ENCODE assay signal across 8 cellular contexts in the genomic region with DNA sequence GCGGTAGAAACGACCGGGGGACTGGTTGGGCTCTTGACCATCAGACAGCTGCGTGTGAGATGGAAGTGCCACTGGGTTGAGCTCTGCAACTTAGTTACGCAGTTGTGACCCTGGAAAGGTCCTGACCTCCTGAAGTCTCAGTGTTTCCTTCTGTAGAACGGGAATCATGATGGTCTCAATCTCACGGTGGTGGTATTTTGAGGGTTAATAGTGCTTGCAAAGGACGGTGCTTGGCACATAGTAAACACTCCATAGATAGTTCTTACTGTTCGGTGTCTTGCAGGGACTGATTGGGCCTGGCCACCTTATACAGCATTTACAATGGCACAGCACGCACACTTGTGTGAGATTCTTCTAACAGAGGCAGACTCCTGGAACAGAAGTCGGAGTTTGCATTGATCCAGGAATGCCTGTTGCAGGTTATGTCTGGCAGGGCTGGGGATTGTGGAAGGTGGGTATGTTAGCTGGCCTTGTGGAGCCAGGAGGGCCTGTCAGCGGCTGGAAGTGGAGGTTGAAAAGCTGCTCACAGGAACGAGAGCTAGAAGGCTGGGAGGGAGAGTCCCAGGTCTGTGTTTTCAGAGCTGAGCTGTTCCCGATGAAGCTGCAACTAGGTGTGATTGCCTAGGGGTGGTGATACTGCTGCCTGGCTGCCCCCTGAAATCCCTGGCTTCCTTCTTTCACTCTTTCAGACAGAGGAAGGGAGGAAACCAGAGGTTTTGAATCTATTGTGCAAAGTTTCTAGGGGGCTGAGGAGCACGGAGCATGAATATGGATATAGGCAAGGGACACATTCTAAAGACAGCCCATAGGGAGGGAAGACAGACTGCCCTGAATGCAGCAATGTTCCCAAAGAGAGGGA. TPM values are rescaled to one million over a fixed set of nuclear protein-coding genes. Genes with fewer than 3 reads are reported as not detected.
DNase-seq lines count a peak whose midpoint lies in the region; TF ChIP-seq lines count a peak whose summit lies in the region.

No MANE protein-coding gene starts in this region.

- H3K4me3 ChIP-seq in HEK293 (ENCODE audit: low read depth, low read length) (peak overlapping the region; percentile 87), SJCRH30 (peak overlapping the region; percentile 91), duodenal mucosa (ENCODE audit: low read depth in 1 of 2, low read length in 2 of 2) (peak overlapping the region; percentile 82 to 92), testis (peak overlapping the region; percentile 96 to 97)

- CTCF ChIA-PET in HEK293 (lab: Yijun Ruan, JAX) = interaction anchor here (0.6 to 1.1 kb wide), 3 partner anchors 10 to 168 kb away, joined by 3 read pairs; no protein-coding TSS in a partner anchor

- intact Hi-C loops in testis (cut with DNase I; ENCODE audit: low total_unique reads) = no loop called here

- TF ChIP-seq POLR2A in testis (IDR thresholded peaks at IDR 0.05) = no peak

- H3K27ac ChIP-seq in HEK293 (ENCODE audit: extremely low read depth, low read depth, low read length) (peak overlapping the region; percentile 95; the same call in 1 of the 2 replicates), SJCRH30 (peak overlapping the region; percentile 85), duodenal mucosa (ENCODE audit: low read depth, low read length) (peak overlapping the region; percentile 93), testis (peak overlapping the region; percentile 71 to 89)

- WGBS in testis, 2 donors = 8% methylated on average over 15 of the region's 15 CpGs

- H3K4me1 ChIP-seq in HEK293 (ENCODE audit: control insufficient read depth, insufficient read depth, low read length) = peaks cover 5% of the 10 kb centered on the region; the same call in 1 of the 2 replicates
- H3K4me1 ChIP-seq in SJCRH30 = 0 out of 2 replicates have a peak, but pooled peaks cover 4% of the 10 kb centered on the region
- peaks cover 36 to 52% of the 10 kb centered on the region in 2 donors for H3K4me1 ChIP-seq in duodenal mucosa (ENCODE audit: control insufficient read depth in 1 of 2, insufficient read depth in 2 of 2, low read length in 2 of 2)
- H3K4me1 ChIP-seq in testis = peaks cover 20% of the 10 kb centered on the region

- H3K9ac ChIP-seq in duodenal mucosa (ENCODE audit: low read depth in 1 of 2, low read length in 2 of 2) = peak overlapping the region; percentile 80 to 89

- no peaks in the 10 kb centered on the region for H3K27me3 ChIP-seq in SJCRH30
- no peaks in the 10 kb centered on the region for H3K27me3 ChIP-seq in duodenal mucosa (ENCODE audit: control insufficient read depth in 1 of 2, insufficient read depth in 2 of 2, low read length in 2 of 2)
- H3K27me3 ChIP-seq in testis = no peaks in the 10 kb centered on the region

- H3K9me3 ChIP-seq in HEK293 (ENCODE audit: control insufficient read depth, insufficient read depth, low read depth, low read length) (no peaks in the 10 kb centered on the region), SJCRH30 (replicated peaks) (no peaks in the 10 kb centered on the region; the same call in 1 of the 2 replicates), duodenal mucosa (ENCODE audit: control insufficient read depth in 1 of 2, low read length in 2 of 2) (no peaks in the 10 kb centered on the region), testis (no peaks in the 10 kb centered on the region)

- DNase-seq in GM03348 (ENCODE audit: low spot score) (peak; percentile 8), SJCRH30 (peak; percentile 19 to 30), medulla oblongata (ENCODE audit: extremely low spot score) (peak; percentile 23), testis (peak; percentile 26), mucosa of gallbladder (ENCODE audit: low spot score) (no peak), OCI-M2 (lab: John Stamatoyannopoulos, UW; ENCODE audit: unreplicated experiment) (no peak)

- H3K36me3 ChIP-seq in HEK293 (ENCODE audit: control insufficient read depth in 2 of 2, insufficient read depth in 1 of 2, low read length in 2 of 2) (no peaks in the 10 kb centered on the region; a peak in 1 of 3 replicates), SJCRH30 (no peaks in the 10 kb centered on the region), duodenal mucosa (ENCODE audit: control insufficient read depth in 1 of 2, insufficient read depth in 2 of 2, low read length in 2 of 2) (no peaks in the 10 kb centered on the region), testis (ENCODE audit: low read depth, missing control alignments) (no peaks in the 10 kb centered on the region)

- TF ChIP-seq CTCF in HEK293 (tag by site-specific recombination; IDR thresholded peaks at IDR 0.05) (no peak), testis (IDR thresholded peaks at IDR 0.05) (no peak)

- POLR2A ChIA-PET in HEK293 (lab: Yijun Ruan, JAX) = interaction anchor here (0.6 to 1.3 kb wide), 13 partner anchors 9 to 842 kb away, joined by 3 to 14 read pairs (median 5); no protein-coding TSS in a partner anchor

TF ChIP-seq in HEK293, 187 proteins besides CTCF, POLR2A, EP300 and RAD21:
- TF ChIP-seq SCRT2 (tag by site-specific recombination; IDR thresholded peaks at IDR 0.05) (peak; percentile 68; the same call in 1 of the 2 replicates), ZNF335 (tag by site-specific recombination; conservative IDR thresholded peaks at IDR 0.05) (0 out of 2 replicates have a peak, but pooled peaks have one; percentile 3), ZNF571 (tag by site-specific recombination; IDR thresholded peaks at IDR 0.05) (no peak), ZSCAN16 (tag by site-specific recombination; IDR thresholded peaks at IDR 0.05) (no peak), ZBTB10 (tag by site-specific recombination; IDR thresholded peaks at IDR 0.05) (0 out of 2 replicates have a peak, but pooled peaks have one; percentile 1), ZNF501 (tag by site-specific recombination; IDR thresholded peaks at IDR 0.05) (0 out of 2 replicates have a peak, but pooled peaks have one; percentile 3), ZNF394 (tag by site-specific recombination; IDR thresholded peaks at IDR 0.05; ENCODE audit: borderline replicate concordance) (0 out of 2 replicates have a peak, but pooled peaks have one; percentile 7), ZBTB17 (tag by site-specific recombination; IDR thresholded peaks at IDR 0.05) (peak; percentile 82), ZNF391 (tag by site-specific recombination; IDR thresholded peaks at IDR 0.05; ENCODE audit: borderline replicate concordance, low read depth) (no peak), TRIM28 (IDR thresholded peaks at IDR 0.05; ENCODE audit: borderline replicate concordance, low read length) (0 out of 2 replicates have a peak, but pooled peaks have one; percentile 16), ZNF449 (tag by site-specific recombination; IDR thresholded peaks at IDR 0.05) (peak; percentile 92; the same call in 1 of the 2 replicates)
TF ChIP-seq in HEK293: peak in this region for 8.

RNA-seq across cellular contexts. Expression of gene TXN, which starts 1.0 kb away (rescaled TPM):
- 355 and 375 TPM in 2 replicates for total RNA-seq in SJCRH30 (2014; rRNA removed; shearing (Covaris generic))
- total RNA-seq in testis = 10 to 100 TPM; 30.2 to 31.7 TPM
- polyA plus RNA-seq in testis (ENCODE audit: insufficient read depth, low read depth, low replicate concordance) = 57.0 TPM
- 158 TPM for total RNA-seq in mucosa of gallbladder

RNA-seq across cellular contexts. Expression of gene C9orf152, which starts 49.4 kb away (rescaled TPM):
- not detected in 2 replicates for total RNA-seq in SJCRH30 (2014; rRNA removed; shearing (Covaris generic))
- not detected for total RNA-seq in testis
- not detected for polyA plus RNA-seq in testis (ENCODE audit: insufficient read depth, low read depth, low replicate concordance)
- 44.4 TPM for total RNA-seq in mucosa of gallbladder

Comparison
In these comparisons a context has a peak if more than half of its experiments do, and no peak if none do; other contexts are left out.
1. DNase-seq: peak in GM03348 (single experiment), SJCRH30 (2 of 2), medulla oblongata (single experiment) and testis (single experiment); none in mucosa of gallbladder (single experiment) and OCI-M2 (single experiment).
2. RNA of gene C9orf152, which starts 49.4 kb away (total RNA-seq): 44.4 TPM in mucosa of gallbladder (single experiment); not detected in SJCRH30 and not detected in testis; every median in the first group is over 10 times any median in the second.
3. Peak in every context shown above with its lines, with median percentiles within 50 percentile points of each other: H3K27ac ChIP-seq and H3K4me3 ChIP-seq.